Comparison of ENCODE assay signal across 9 cellular contexts in the genomic region with DNA sequence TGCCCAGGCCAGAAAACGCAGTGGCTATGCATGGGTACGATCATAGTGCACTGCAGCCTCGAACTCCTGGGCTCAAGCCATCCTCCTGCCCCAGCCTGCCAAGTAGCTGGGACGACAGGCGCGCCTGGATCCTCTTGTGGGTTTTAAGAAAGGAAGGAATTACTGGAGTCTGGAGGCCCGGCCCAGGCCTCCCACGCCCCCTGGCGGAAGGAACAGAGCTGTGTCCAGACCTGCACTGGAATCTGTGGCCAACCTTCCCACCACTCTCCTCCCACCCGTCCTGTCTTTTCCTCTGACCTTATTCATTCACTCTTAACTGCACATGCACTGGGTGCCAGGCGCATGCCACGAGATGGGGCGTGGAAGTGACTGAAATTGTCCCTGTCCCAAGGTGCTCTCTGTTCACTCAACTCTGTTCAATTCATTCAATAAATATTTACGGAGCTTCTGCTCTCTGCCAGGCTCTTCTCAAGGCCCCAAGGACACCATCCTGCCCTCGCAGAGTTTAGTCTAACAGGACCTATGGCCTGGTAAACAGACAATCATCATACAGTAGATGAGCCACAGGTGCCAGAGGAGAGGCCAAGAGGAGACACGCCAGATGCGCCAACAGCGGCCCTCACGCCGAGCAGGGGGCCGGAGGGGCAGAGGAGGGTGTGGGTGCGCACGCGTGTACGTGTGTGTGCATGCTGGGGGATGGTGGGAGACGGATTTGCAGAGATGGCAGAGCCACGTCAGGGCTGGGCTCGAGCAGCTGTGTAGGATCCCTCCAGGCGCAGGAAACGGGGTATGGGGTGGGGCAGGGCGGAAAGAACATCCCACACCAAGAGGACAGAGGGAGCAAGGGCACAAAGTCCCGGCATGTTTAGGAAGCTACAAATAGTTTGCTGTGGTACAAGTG. TPM values are rescaled to one million over a fixed set of nuclear protein-coding genes. Genes with fewer than 3 reads are reported as not detected.
DNase-seq lines count a peak whose midpoint lies in the region; ATAC-seq, FAIRE-seq and TF ChIP-seq lines count a peak whose summit lies in the region.
"Had no signal": no experiment of that assay in that cellular context is flagged by ENCODE, and none has a peak within 500 bp of the region (broad histone marks: within the 10 kb centered on the region; RNA-seq: fewer than 3 reads in every experiment).

No MANE protein-coding gene starts in this region.

- no peaks in the 10 kb centered on the region for H3K4me1 ChIP-seq in lung (ENCODE audit: control insufficient read depth in 2 of 2, insufficient read depth in 2 of 2, low read length in 2 of 2)

- H3K27ac Mint-ChIP-seq in effector memory CD8-positive, alpha-beta T cell: peak overlapping the region in 1 of 2 donors; percentile 32
- H3K27ac Mint-ChIP-seq: T-helper 1 cell treated with Interleukin-12 subunit alpha and Interleukin-12 subunit beta and Interleukin-4 antibody, amounts not matched to agents 30 μg/mL and 1 μg/mL, for 36 hours had no signal

- H3K9me3 ChIP-seq in lung (ENCODE audit: control insufficient read depth in 2 of 2, insufficient read depth in 1 of 2, low read length in 1 of 2): no peaks in the 10 kb centered on the region

- 57 to 65% methylated on average over 32 of the region's 32 CpGs for WGBS in lung, 2 donors

- H3K4me3 Mint-ChIP-seq in effector memory CD8-positive, alpha-beta T cell: no peak overlapping the region
- H3K4me3 Mint-ChIP-seq: T-helper 1 cell treated with Interleukin-12 subunit alpha and Interleukin-12 subunit beta and Interleukin-4 antibody, amounts not matched to agents 30 μg/mL and 1 μg/mL, for 36 hours had no signal

- H3K36me3 ChIP-seq in lung (ENCODE audit: control insufficient read depth in 2 of 2, insufficient read depth in 2 of 2, low read length in 2 of 2): no peaks in the 10 kb centered on the region

- no peak for FAIRE-seq in D721Med (lab: Jason Lieb, UNC)

- peak; percentile 67 for TF ChIP-seq CTCF in D721Med (IDR thresholded peaks at IDR 0.05; ENCODE audit: insufficient read depth, missing control alignments)
- peak; percentile 73 for TF ChIP-seq CTCF in lung (IDR thresholded peaks at IDR 0.05; ENCODE audit: control extremely low read depth, extremely low read depth)

- no peaks in the 10 kb centered on the region for H3K36me3 Mint-ChIP-seq in effector memory CD8-positive, alpha-beta T cell (ENCODE audit: insufficient read depth)

- H3K4me1 Mint-ChIP-seq in effector memory CD8-positive, alpha-beta T cell (ENCODE audit: low read depth in 2 of 2): peaks cover 6% of the 10 kb centered on the region in 2 donors

- peak; percentile 82 for DNase-seq in D721Med (ENCODE audit: insufficient read length, low spot score)
- DNase-seq in NCI-H524 treated with DMSO at 0.1 percent for 48 hours (lab: John Stamatoyannopoulos, UW): peak; percentile 18
- peak; percentile 71 for DNase-seq in activated CD4-positive, alpha-beta T cell treated with anti-CD3 and anti-CD28 coated beads for 48 hours
- DNase-seq in effector memory CD8-positive, alpha-beta T cell: peak; percentile 25 to 37 (median 28)
- peak; percentile 79 for DNase-seq in lung (ENCODE audit: low spot score)
- peak; percentile 43 for DNase-seq in stimulated activated naive CD4-positive, alpha-beta T cell treated with Interleukin-2 at 50 U/mL for 16 hours (lab: John Stamatoyannopoulos, UW)

- H3K9me3 Mint-ChIP-seq in effector memory CD8-positive, alpha-beta T cell: no peaks in the 10 kb centered on the region
- H3K9me3 Mint-ChIP-seq: T-helper 1 cell treated with Interleukin-12 subunit alpha and Interleukin-12 subunit beta and Interleukin-4 antibody, amounts not matched to agents 30 μg/mL and 1 μg/mL, for 36 hours had no signal

- H3K27me3 ChIP-seq in lung (ENCODE audit: control insufficient read depth, insufficient read depth): no peaks in the 10 kb centered on the region

- H3K27me3 Mint-ChIP-seq in effector memory CD8-positive, alpha-beta T cell: peaks cover 16 to 68% of the 10 kb centered on the region in 2 donors

- no peak overlapping the region for H3K4me3 ChIP-seq in lung

- H3K27ac ChIP-seq in lung (ENCODE audit: low read depth in 1 of 2, low read length in 1 of 2): no peak overlapping the region

- ATAC-seq in HG02642 (IDR thresholded peaks at IDR 0.05; ENCODE audit: poor library complexity, unreplicated experiment) (peak; percentile 66), lung (ENCODE audit: insufficient read depth, low FRiP score) (peak; percentile 84), GM21737 (IDR thresholded peaks at IDR 0.05; ENCODE audit: unreplicated experiment) (no peak)
- peak; percentile 61 for ATAC-seq in effector memory CD8-positive, alpha-beta T cell (replicated peaks)

RNA-seq across cellular contexts. Expression of gene TMEM106C, which starts 13.7 kb away (rescaled TPM):
- 10 to 100 TPM; 35.1 to 53.0 TPM for total RNA-seq in lung
- polyA plus RNA-seq in lung: 10 to 100 TPM; 29.3 to 33.1 TPM

RNA-seq across cellular contexts. Expression of gene VDR, which starts 44.9 kb away (rescaled TPM):
- 10 to 100 TPM in 1 of 2 donors, 1 to 10 TPM in 1; 4.4 to 27.4 TPM for total RNA-seq in lung
- polyA plus RNA-seq in lung: 10 to 100 TPM in 1 of 2 donors, 1 to 10 TPM in 1; 9.1 to 19.5 TPM

RNA-seq across cellular contexts. Expression of gene COL2A1, which starts 54.6 kb away (rescaled TPM):
- total RNA-seq in lung: 1 to 10 TPM in 1 of 2 donors, under 1 TPM in 1; 0.15 to 8.7 TPM
- polyA plus RNA-seq in lung: under 1 TPM in 1 of 2 donors, not detected in 1; 0.05 TPM

Comparison
In these comparisons a context has a peak if more than half of its experiments do, and no peak if none do; other contexts are left out.
1. DNase-seq: peak in every context shown above with its lines; median percentile 82 in D721Med; 79 in lung; 71 in activated CD4-positive, alpha-beta T cell treated with anti-CD3 and anti-CD28 coated beads for 48 hours; 43 in stimulated activated naive CD4-positive, alpha-beta T cell treated with Interleukin-2 at 50 U/mL for 16 hours; 28 in effector memory CD8-positive, alpha-beta T cell; 18 in NCI-H524 treated with DMSO at 0.1 percent for 48 hours.